1 cellular context compared by ENCODE assay signal in the genomic region with DNA sequence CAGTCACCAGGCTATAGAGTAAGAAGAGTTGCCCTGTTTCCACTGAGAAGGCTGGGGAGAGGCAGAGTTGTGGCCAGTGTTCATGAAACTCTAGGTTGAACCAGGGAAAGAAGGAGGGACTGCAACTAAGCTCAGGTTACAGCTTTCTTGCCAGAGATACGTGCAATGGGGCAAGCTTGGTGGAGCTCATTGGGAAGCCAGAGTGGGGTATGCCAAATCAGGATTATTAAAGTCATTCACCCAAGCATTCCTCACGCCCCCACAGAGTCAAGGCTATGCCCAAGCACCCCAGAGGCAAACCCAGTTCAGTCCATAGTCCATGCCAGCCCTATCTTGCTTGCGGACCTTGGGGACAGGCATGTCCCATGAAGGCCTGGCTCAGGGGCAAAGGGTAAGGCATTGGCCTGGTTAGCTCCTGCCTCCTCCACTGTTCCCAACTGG.
TF ChIP-seq lines count a peak whose summit lies in the region.

No MANE protein-coding gene starts in this region.

TF ChIP-seq in IMR-90, 13 proteins besides CTCF, POLR2A, EP300 and RAD21 (continued from another document):
- TF ChIP-seq MXI1 (IDR thresholded peaks at IDR 0.05; ENCODE audit: borderline replicate concordance, low read depth, low read length) (no peak), MAZ (IDR thresholded peaks at IDR 0.05; ENCODE audit: borderline replicate concordance, low read depth, low read length) (no peak), MAFK (IDR thresholded peaks at IDR 0.05; ENCODE audit: low read depth, low read length) (no peak), SMC3 (IDR thresholded peaks at IDR 0.05; ENCODE audit: low read depth, low read length) (no peak), FOS (IDR thresholded peaks at IDR 0.05; ENCODE audit: low read depth, low read length) (no peak), BHLHE40 (IDR thresholded peaks at IDR 0.05; ENCODE audit: low read depth, low read length) (no peak), CHD1 (IDR thresholded peaks at IDR 0.05; ENCODE audit: low read depth, low read length) (no peak), RFX5 (IDR thresholded peaks at IDR 0.05; ENCODE audit: low read depth, low read length) (no peak), RCOR1 (IDR thresholded peaks at IDR 0.05; ENCODE audit: insufficient replicate concordance, low read length) (no peak)
- TF ChIP-seq, protein P1, sequence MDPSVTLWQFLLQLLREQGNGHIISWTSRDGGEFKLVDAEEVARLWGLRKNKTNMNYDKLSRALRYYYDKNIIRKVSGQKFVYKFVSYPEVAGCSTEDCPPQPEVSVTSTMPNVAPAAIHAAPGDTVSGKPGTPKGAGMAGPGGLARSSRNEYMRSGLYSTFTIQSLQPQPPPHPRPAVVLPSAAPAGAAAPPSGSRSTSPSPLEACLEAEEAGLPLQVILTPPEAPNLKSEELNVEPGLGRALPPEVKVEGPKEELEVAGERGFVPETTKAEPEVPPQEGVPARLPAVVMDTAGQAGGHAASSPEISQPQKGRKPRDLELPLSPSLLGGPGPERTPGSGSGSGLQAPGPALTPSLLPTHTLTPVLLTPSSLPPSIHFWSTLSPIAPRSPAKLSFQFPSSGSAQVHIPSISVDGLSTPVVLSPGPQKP (IDR thresholded peaks at IDR 0.05; ENCODE audit: borderline replicate concordance, low read depth, low read length), result no peak
- TF ChIP-seq, protein P2, sequence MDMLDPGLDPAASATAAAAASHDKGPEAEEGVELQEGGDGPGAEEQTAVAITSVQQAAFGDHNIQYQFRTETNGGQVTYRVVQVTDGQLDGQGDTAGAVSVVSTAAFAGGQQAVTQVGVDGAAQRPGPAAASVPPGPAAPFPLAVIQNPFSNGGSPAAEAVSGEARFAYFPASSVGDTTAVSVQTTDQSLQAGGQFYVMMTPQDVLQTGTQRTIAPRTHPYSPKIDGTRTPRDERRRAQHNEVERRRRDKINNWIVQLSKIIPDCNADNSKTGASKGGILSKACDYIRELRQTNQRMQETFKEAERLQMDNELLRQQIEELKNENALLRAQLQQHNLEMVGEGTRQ (IDR thresholded peaks at IDR 0.05; ENCODE audit: low read depth, low read length), result no peak
TF ChIP-seq in IMR-90: peak in this region for 0.
